8 cellular contexts compared by ENCODE assay signal in genomic region chr11:59097113-59097708, GRCh38. TPM values are rescaled to one million over a fixed set of nuclear protein-coding genes. Genes with fewer than 3 reads are reported as not detected.
DNase-seq lines count a peak whose midpoint lies in the region; ATAC-seq, FAIRE-seq and TF ChIP-seq lines count a peak whose summit lies in the region.

No MANE protein-coding gene starts in this region.

- in situ Hi-C loops in ACHN (cut with HindIII; ENCODE audit: low pct_ligation_motif_present, low pct_unique_long_range_greater_than_20kb, low sequenced_read_pairs), result no loop called here

- no peak overlapping the region for H3K27ac ChIP-seq in WERI-Rb-1
- H3K27ac ChIP-seq in right lobe of liver, result no peak overlapping the region

- whole genome bisulfite sequencing in right lobe of liver (ENCODE audit: insufficient coverage, low coverage, low lambda C conversion rate, missing lambda C conversion rate), result 75% methylated on average over 5 of the region's 5 CpGs

- intact Hi-C loops in right lobe of liver (cut with DNase I), result no loop called here

- peak; percentile 84 for FAIRE-seq in GM18507 (lab: Jason Lieb, UNC)

- no peaks in the 10 kb centered on the region for H3K9me3 ChIP-seq in WERI-Rb-1 (ENCODE audit: severe bottlenecking)
- no peaks in the 10 kb centered on the region for H3K9me3 ChIP-seq in right lobe of liver

- H3K27me3 ChIP-seq in WERI-Rb-1 (ENCODE audit: insufficient read depth, low read depth, severe bottlenecking) (peaks cover under 1% of the 10 kb centered on the region), right lobe of liver (no peaks in the 10 kb centered on the region)

- DNase-seq in ACHN, result peak; percentile 60
- DNase-seq in GM18507 (ENCODE audit: extremely low spot score, insufficient read length, low read depth), result no peak
- DNase-seq in LHCN-M2 (ENCODE audit: low read depth), result peak; percentile 55
- peak; percentile 38 for DNase-seq in WERI-Rb-1
- DNase-seq in central memory CD4-positive, alpha-beta T cell, result peak; percentile 60
- DNase-seq in right lobe of liver, result peak in 2 of 3 donors; percentile 53 to 59
- peak; percentile 31 to 44 for DNase-seq in stimulated activated CD8-positive, alpha-beta memory T cell treated with anti-CD3 and anti-CD28 coated beads, Interleukin-2, amount 100 ng/mL, for 48 hours (ENCODE audit: low read depth in 2 of 2)
- DNase-seq in T1000 (lab: John Stamatoyannopoulos, UW), result no peak

- ATAC-seq in right lobe of liver, result peak; percentile 72 to 87 (median 75)

- TF ChIP-seq CTCF in WERI-Rb-1 (IDR thresholded peaks at IDR 0.05; ENCODE audit: low read depth, low read length) (peak; percentile 59), right lobe of liver (IDR thresholded peaks at IDR 0.05) (peak; percentile 68 to 82 (median 80))

- H3K36me3 ChIP-seq in WERI-Rb-1 (no peaks in the 10 kb centered on the region), right lobe of liver (no peaks in the 10 kb centered on the region)

- no peak for TF ChIP-seq POLR2A in right lobe of liver (IDR thresholded peaks at IDR 0.05)

- H3K4me1 ChIP-seq in right lobe of liver, result peaks cover 0 to 11% (median 0%) of the 10 kb centered on the region in 4 donors

- H3K4me3 ChIP-seq in WERI-Rb-1 (ENCODE audit: low read depth, low read length) (no peak overlapping the region), right lobe of liver (no peak overlapping the region)

RNA-seq across cellular contexts. Expression of gene FAM111B, which starts 9.8 kb away (rescaled TPM):
- total RNA-seq in LHCN-M2 (2014; rRNA removed) (37.0 and 38.9 TPM in 2 replicates), right lobe of liver (1 to 10 TPM in 4 of 6 experiments, under 1 TPM in 2; 0.15 to 9.6 (median 1.1) TPM)
- polyA plus RNA-seq in LHCN-M2 (2012), result 4.9 TPM

RNA-seq across cellular contexts. Expression of gene GLYATL1B, which starts 11.1 kb away (rescaled TPM):
- not detected in 2 replicates for total RNA-seq in LHCN-M2 (2014; rRNA removed)
- not detected for polyA plus RNA-seq in LHCN-M2 (2012)
- 1 to 10 TPM in 1 of 6 experiments, not detected in 5; 2.6 TPM for total RNA-seq in right lobe of liver

RNA-seq across cellular contexts. Expression of gene FAM111A, which starts 45.4 kb away (rescaled TPM):
- 80.3 and 80.8 TPM in 2 replicates for total RNA-seq in LHCN-M2 (2014; rRNA removed)
- polyA plus RNA-seq in LHCN-M2 (2012), result 12.4 TPM
- 10 to 100 TPM; 10.8 to 19.5 (median 16.6) TPM for total RNA-seq in right lobe of liver

Comparison
In these comparisons a context has a peak if more than half of its experiments do, and no peak if none do; other contexts are left out.
1. DNase-seq: peak in ACHN (single experiment), LHCN-M2 (single experiment), WERI-Rb-1 (single experiment), central memory CD4-positive, alpha-beta T cell (single experiment), right lobe of liver (2 of 3) and stimulated activated CD8-positive, alpha-beta memory T cell treated with anti-CD3 and anti-CD28 coated beads, Interleukin-2, amount 100 ng/mL, for 48 hours (2 of 2); none in GM18507 (single experiment) and T1000 (single experiment).